Comparison of ENCODE assay signal across 1 cellular context in genomic region chr4:82373816-82374740, GRCh38.
TF ChIP-seq lines count a peak whose summit lies in the region.

Gene HNRNPD (minus strand): TSS chr4:82373991. CDS start chr4:82373678, 313 bp downstream.

TF ChIP-seq in GM23338, 12 proteins besides CTCF, POLR2A, EP300 and RAD21 (continued from another document):
- no peak for TF ChIP-seq ZNF462 (CRISPR knock-in tag; IDR thresholded peaks at IDR 0.05)
